In the genomic region with DNA sequence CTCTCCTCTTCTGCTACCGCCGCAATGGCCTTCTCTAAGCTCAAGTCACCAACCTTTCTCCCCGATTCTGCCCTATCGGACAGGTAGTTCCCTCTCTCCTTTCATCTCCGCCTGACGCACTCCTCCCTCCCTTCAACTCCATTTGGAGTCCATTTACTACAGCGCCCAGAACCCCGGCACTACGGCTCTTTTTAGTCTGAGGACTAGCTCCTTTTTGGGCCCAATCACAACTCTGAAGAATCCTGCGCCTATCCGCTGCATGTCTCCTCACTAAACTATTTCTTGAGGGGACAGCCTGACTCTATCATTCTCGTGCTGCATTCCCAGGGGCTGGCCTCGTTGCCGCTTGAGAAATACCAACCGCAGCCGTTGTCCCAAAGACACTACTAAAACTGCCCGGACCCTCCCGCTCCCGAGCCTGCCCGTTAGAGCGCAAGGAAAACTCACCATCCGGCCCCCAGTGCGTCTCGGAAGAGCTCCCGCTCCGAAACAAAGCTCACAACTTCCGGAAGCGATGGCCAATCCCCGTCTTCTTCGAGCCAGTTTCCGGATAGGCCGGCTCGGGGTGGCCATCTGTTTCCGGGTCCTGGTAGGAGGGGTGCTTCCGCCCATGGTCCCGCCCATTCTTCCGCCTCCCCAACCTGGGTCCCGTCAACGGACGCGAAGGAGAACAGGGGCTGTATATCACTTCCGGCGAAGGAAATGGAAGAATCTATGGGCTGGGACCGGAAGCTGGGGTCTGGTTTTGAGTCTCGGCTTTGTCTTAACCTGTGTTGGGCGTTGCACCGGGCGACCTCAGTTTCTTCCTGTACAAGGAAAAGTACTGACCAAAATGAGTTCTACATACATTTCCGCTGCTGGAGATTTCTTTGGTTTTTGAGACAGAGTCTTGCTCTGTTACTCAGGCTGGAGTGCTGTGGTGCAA, we compare ENCODE assay signal across 8 cellular contexts. TPM values are rescaled to one million over a fixed set of nuclear protein-coding genes. Genes with fewer than 3 reads are reported as not detected.
DNase-seq lines count a peak whose midpoint lies in the region; ATAC-seq and TF ChIP-seq lines count a peak whose summit lies in the region.

TPRKB (minus strand) TSS at position 491 of the 925 bp plus-strand sequence. CDS start 2,776 bp downstream, outside the sequence.

- H3K4me1 Mint-ChIP-seq in CD14-positive monocyte = peaks cover 17% of the 10 kb centered on the region

- intact Hi-C loops in CD14-positive monocyte (cut with micrococcal nuclease) = loop anchor here in 1 of 2 donors (5.0 kb wide), 1 partner anchor 505 kb away; the partner anchor contains the start of genes CCT7 and PRADC1
- intact Hi-C loops in lower leg skin (cut with DNase I; ENCODE audit: low total_unique reads) = no loop called here

- TF ChIP-seq CTCF in CD14-positive monocyte (IDR thresholded peaks at IDR 0.05) (no peak), lower leg skin (IDR thresholded peaks at IDR 0.05) (no peak)

- H3K36me3 ChIP-seq in duodenal mucosa (ENCODE audit: control insufficient read depth in 1 of 2, insufficient read depth in 2 of 2, low read length in 2 of 2) = peaks cover under 1 to 18% of the 10 kb centered on the region in 2 donors

- peaks cover 28 to 33% of the 10 kb centered on the region in 2 donors for H3K36me3 Mint-ChIP-seq in CD14-positive monocyte

- 1% methylated on average over 37 to 49 of the region's 49 CpGs for WGBS in lower leg skin, 2 donors

- H3K4me3 ChIP-seq in duodenal mucosa (ENCODE audit: low read depth in 1 of 2, low read length in 2 of 2) (peak within 1 kb of the TSS; percentile 97), lower leg skin (ENCODE audit: low read depth, poor library complexity, severe bottlenecking) (peak within 1 kb of the TSS; percentile 80)

- DNase-seq in CD14-positive monocyte (ENCODE audit: low spot score) (peak; percentile 94), NCI-H82 (lab: John Stamatoyannopoulos, UW) (peak; percentile 98), lower leg skin (ENCODE audit: low spot score in 2 of 2) (peak; percentile 96 to 99)
- DNase-seq in activated CD4-positive, alpha-beta T cell treated with anti-CD3 and anti-CD28 coated beads, Interleukin-2, amount 50 U/mL, for 48 hours = peak; percentile 95 to 96
- peak; percentile 93 to 94 for DNase-seq in stimulated activated CD4-positive, alpha-beta T cell treated with anti-CD3 and anti-CD28 coated beads, Interleukin-4, amount 100 ng/mL, for 48 hours (ENCODE audit: low read depth in 2 of 2)

- H3K27me3 Mint-ChIP-seq in CD14-positive monocyte (ENCODE audit: low read depth in 3 of 3) = peaks cover 0 to 5% (median 5%) of the 10 kb centered on the region in 3 donors

- H3K27ac ChIP-seq in duodenal mucosa (ENCODE audit: low read depth, low read length) = no peak within 1 kb of the TSS

- peaks cover 4 to 10% of the 10 kb centered on the region in 2 donors for H3K4me1 ChIP-seq in duodenal mucosa (ENCODE audit: control insufficient read depth in 1 of 2, insufficient read depth in 2 of 2, low read length in 2 of 2)

- H3K27ac Mint-ChIP-seq in CD14-positive monocyte = peak within 1 kb of the TSS; percentile 65 to 92 (median 90)

- ATAC-seq in GM19397 (IDR thresholded peaks at IDR 0.05; ENCODE audit: unreplicated experiment) = peak; percentile 96
- peak; percentile 95 for ATAC-seq in HG03571 (IDR thresholded peaks at IDR 0.05; ENCODE audit: unreplicated experiment)

- no peak for TF ChIP-seq POLR2A in lower leg skin (IDR thresholded peaks at IDR 0.05)

- peak within 1 kb of the TSS; percentile 96 to 98 for H3K4me3 Mint-ChIP-seq in CD14-positive monocyte

- H3K9me3 ChIP-seq in duodenal mucosa (ENCODE audit: control insufficient read depth in 1 of 2, low read length in 2 of 2) = no peaks in the 10 kb centered on the region

- H3K9ac ChIP-seq in duodenal mucosa (ENCODE audit: low read depth in 1 of 2, low read length in 2 of 2) = peak within 1 kb of the TSS; percentile 77 to 82

- no peaks in the 10 kb centered on the region for H3K27me3 ChIP-seq in duodenal mucosa (ENCODE audit: control insufficient read depth in 1 of 2, insufficient read depth in 2 of 2, low read length in 2 of 2)

- peaks cover 2 to 16% (median 10%) of the 10 kb centered on the region in 7 donors for H3K9me3 Mint-ChIP-seq in CD14-positive monocyte

RNA-seq across cellular contexts. Expression of gene TPRKB, which starts in this region (rescaled TPM):
- 10 to 100 TPM; 65.8 to 69.1 TPM for polyA plus RNA-seq in CD14-positive monocyte
- total RNA-seq in lower leg skin = 10 to 100 TPM; 17.2 to 32.2 (median 25.4) TPM
